1 cellular context compared by ENCODE assay signal in genomic region chr1:46204406-46204742, GRCh38.
TF ChIP-seq lines count a peak whose summit lies in the region.

No MANE protein-coding gene starts in this region.

TF ChIP-seq in H1, 55 proteins besides CTCF, POLR2A, EP300 and RAD21:
- TF ChIP-seq GTF2F1 (IDR thresholded peaks at IDR 0.05; ENCODE audit: borderline replicate concordance, low read depth, low read length), result no peak
- no peak for TF ChIP-seq CBX5 (IDR thresholded peaks at IDR 0.05; ENCODE audit: low read depth, low read length)
- no peak for TF ChIP-seq MAFK (IDR thresholded peaks at IDR 0.05; ENCODE audit: low read depth, low read length)
- no peak for TF ChIP-seq BACH1 (IDR thresholded peaks at IDR 0.05; ENCODE audit: low read length)
- TF ChIP-seq SRF (IDR thresholded peaks at IDR 0.05; ENCODE audit: low read depth, low read length), result no peak
- no peak for TF ChIP-seq SIRT6 (IDR thresholded peaks at IDR 0.05; ENCODE audit: low read length)
- no peak for TF ChIP-seq CHD2 (IDR thresholded peaks at IDR 0.05; ENCODE audit: low read length)
- TF ChIP-seq TAF7 (optimal IDR thresholded peaks at IDR 0.05; ENCODE audit: borderline replicate concordance, low read depth, low read length), result no peak
- TF ChIP-seq CBX8 (IDR thresholded peaks at IDR 0.05; ENCODE audit: borderline replicate concordance, low read depth, low read length), result no peak
- no peak for TF ChIP-seq ATF3 (IDR thresholded peaks at IDR 0.05; ENCODE audit: insufficient read depth, low read depth, low read length)
- no peak for TF ChIP-seq KDM5A (IDR thresholded peaks at IDR 0.05; ENCODE audit: low read length)
- no peak for TF ChIP-seq FOSL1 (IDR thresholded peaks at IDR 0.05; ENCODE audit: insufficient read depth, low read depth, low read length)
- TF ChIP-seq KDM4A (IDR thresholded peaks at IDR 0.05; ENCODE audit: low read depth, low read length, severe bottlenecking), result no peak
- TF ChIP-seq PHF8 (conservative IDR thresholded peaks at IDR 0.05; ENCODE audit: low read depth, low read length), result no peak
- TF ChIP-seq POU5F1 (IDR thresholded peaks at IDR 0.05; ENCODE audit: low read depth, low read length), result no peak
- TF ChIP-seq SUZ12 (IDR thresholded peaks at IDR 0.05; ENCODE audit: low read length), result no peak
- no peak for TF ChIP-seq JUN (IDR thresholded peaks at IDR 0.05; ENCODE audit: low read depth, low read length)
